Comparison of ENCODE assay signal across 1 cellular context in the genomic region with DNA sequence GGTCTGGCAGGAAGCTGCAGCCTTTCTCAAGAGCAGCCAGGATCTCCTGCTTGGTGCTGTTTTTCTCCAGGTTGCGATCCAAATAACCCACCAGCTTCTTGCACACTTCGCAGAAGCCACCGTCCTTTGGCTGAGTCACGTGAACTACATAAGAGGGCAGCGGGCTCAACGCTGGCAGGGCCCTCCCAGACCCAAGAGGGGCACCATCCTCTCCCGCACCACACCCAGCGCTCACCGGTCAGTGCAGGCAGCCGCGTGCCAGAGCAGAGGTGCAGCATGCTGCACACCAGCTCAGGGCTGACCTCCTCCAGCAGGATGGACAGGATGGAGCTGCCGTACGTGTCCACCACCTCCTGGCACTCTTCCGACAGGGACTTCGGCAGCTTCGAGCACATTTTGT.
A peak's percentile ranks its signal among the peaks of the same experiment; 100 is the strongest.
TF ChIP-seq lines count a peak whose summit lies in the region.

No MANE protein-coding gene starts in this region.

TF ChIP-seq in H1, 55 proteins besides CTCF, POLR2A, EP300 and RAD21:
- TF ChIP-seq SP1 (IDR thresholded peaks at IDR 0.05; ENCODE audit: low read depth, low read length) (0 out of 2 replicates have a peak, but pooled peaks have one; percentile 11), SIRT6 (IDR thresholded peaks at IDR 0.05; ENCODE audit: low read length) (no peak), TAF1 (IDR thresholded peaks at IDR 0.05; ENCODE audit: low read depth, low read length) (no peak)
